18 cellular contexts compared by ENCODE assay signal in genomic region chr5:137145726-137146125, GRCh38.
A peak's percentile ranks its signal among the peaks of the same experiment; 100 is the strongest.
DNase-seq lines count a peak whose midpoint lies in the region; ATAC-seq and TF ChIP-seq lines count a peak whose summit lies in the region.
"Had no signal": no experiment of that assay in that cellular context is flagged by ENCODE, and none has a peak within 500 bp of the region (broad histone marks: within the 10 kb centered on the region; RNA-seq: fewer than 3 reads in every experiment).

No MANE protein-coding gene starts in this region.

- TF ChIP-seq RAD21 in HCT116 (IDR thresholded peaks at IDR 0.05; ENCODE audit: low read depth) = no peak

- no peak for TF ChIP-seq CTCF in HCT116 (IDR thresholded peaks at IDR 0.05 in 2 of 3, conservative IDR thresholded peaks at IDR 0.05 in 1 of 3; ENCODE audit: borderline replicate concordance in 1 of 3, insufficient read depth in 1 of 3, low read depth in 2 of 3, low read length in 2 of 3)
- TF ChIP-seq CTCF in fibroblast of the aortic adventitia (IDR thresholded peaks at IDR 0.05; ENCODE audit: insufficient read depth, low read length) = no peak
- TF ChIP-seq CTCF in smooth muscle cell (IDR thresholded peaks at IDR 0.05; ENCODE audit: borderline replicate concordance, insufficient read depth, poor library complexity, severe bottlenecking) = no peak

- H3K79me2 ChIP-seq in HCT116 (ENCODE audit: insufficient read depth, low read length) = no peaks in the 10 kb centered on the region
- H3K79me2 ChIP-seq in smooth muscle cell (ENCODE audit: low read depth) = no peaks in the 10 kb centered on the region

- H3K9me3 ChIP-seq in HCT116 (ENCODE audit: control insufficient read depth in 1 of 2, insufficient read depth in 1 of 2, low read depth in 1 of 2, low read length in 2 of 2) = no peaks in the 10 kb centered on the region
- H3K9me3 ChIP-seq in adipocyte (ENCODE audit: control insufficient read depth, low read length) = no peaks in the 10 kb centered on the region
- H3K9me3 ChIP-seq in smooth muscle cell (replicated peaks; ENCODE audit: low read depth) = no peaks in the 10 kb centered on the region
- H3K9me3 ChIP-seq: right lobe of liver had no signal

- DNase-seq in HCT116 (ENCODE audit: low read depth, low spot score) = no peak
- no peak for DNase-seq in adipocyte (ENCODE audit: low read depth)
- DNase-seq in fibroblast of the aortic adventitia (ENCODE audit: low read depth) = peak; percentile 21
- no peak for DNase-seq in smooth muscle cell (lab: John Stamatoyannopoulos, UW; ENCODE audit: unreplicated experiment)
- DNase-seq in activated CD4-positive, CD25-positive, alpha-beta regulatory T cell treated with anti-CD3 and anti-CD28 coated beads, Interleukin-2, amount 50 U/mL, for 72 hours = no peak
- no peak for DNase-seq in putamen (ENCODE audit: low spot score)
- DNase-seq: activated CD4-positive, alpha-beta memory T cell treated with anti-CD3 and anti-CD28 coated beads for 36 hours; CD8-positive, alpha-beta T cell; effector CD4-positive, alpha-beta T cell; GF-D8; naive B cell; NCI-H2081 treated with DMSO at 0.1 percent for 48 hours; NCI-H82; right lobe of liver; Right ventricle myocardium superior; stimulated activated naive B cell treated with anti-CD40 and anti-IgM and Interleukin-4, amounts not matched to agents 10 μg/mL and 1 μg/mL and 100 μg/mL, for 72 hours had no signal

- peaks cover 18% of the 10 kb centered on the region for H3F3A ChIP-seq in smooth muscle cell (ENCODE audit: low read depth)

- H3K36me3 ChIP-seq in HCT116 (ENCODE audit: control insufficient read depth in 1 of 2, insufficient read depth in 2 of 2, low read length in 2 of 2) (no peaks in the 10 kb centered on the region), adipocyte (ENCODE audit: control insufficient read depth, insufficient read depth, low read length, severe bottlenecking) (no peaks in the 10 kb centered on the region), smooth muscle cell (ENCODE audit: low read depth) (no peaks in the 10 kb centered on the region)
- H3K36me3 ChIP-seq: right lobe of liver had no signal

- CTCF ChIA-PET in HCT116 (lab: Charles Lee) = no interaction called here

- ATAC-seq in HCT116 (no peak; the same call in 1 of the 2 replicates), GM19035 (IDR thresholded peaks at IDR 0.05; ENCODE audit: unreplicated experiment) (no peak)
- ATAC-seq: CD8-positive, alpha-beta T cell; right lobe of liver; stimulated activated naive B cell treated with anti-CD40 and anti-IgM and Interleukin-4, amounts not matched to agents 10 μg/mL and 1 μg/mL and 100 μg/mL, for 72 hours had no signal

- TF ChIP-seq POLR2A in HCT116 (IDR thresholded peaks at IDR 0.05; ENCODE audit: borderline replicate concordance, extremely low read depth, insufficient read depth, insufficient read length) = no peak

- no peak overlapping the region for H3K27ac ChIP-seq in HCT116 (ENCODE audit: low read depth, low read length)
- H3K27ac ChIP-seq in smooth muscle cell (ENCODE audit: low read depth) = peak overlapping the region; percentile 98
- H3K27ac ChIP-seq: KMS-11, right lobe of liver had no signal

- H3K27me3 ChIP-seq in HCT116 (ENCODE audit: insufficient read depth, low read length) (peaks cover 19% of the 10 kb centered on the region; the same call in 1 of the 2 replicates), adipocyte (replicated peaks; ENCODE audit: control insufficient read depth, insufficient read depth, low read length) (no peaks in the 10 kb centered on the region), smooth muscle cell (ENCODE audit: low read depth) (no peaks in the 10 kb centered on the region)
- H3K27me3 ChIP-seq: right lobe of liver had no signal

- intact Hi-C loops in HCT116 (cut with micrococcal nuclease) = no loop called here

- POLR2A ChIA-PET in HCT116 (lab: Charles Lee) = no interaction called here

- H3K9ac ChIP-seq in HCT116 (ENCODE audit: low read length) = no peak overlapping the region
- H3K9ac ChIP-seq in adipocyte (ENCODE audit: low read length) = peak overlapping the region; percentile 58
- peak overlapping the region; percentile 85 for H3K9ac ChIP-seq in smooth muscle cell (ENCODE audit: low read depth)
- H3K9ac ChIP-seq: KMS-11 had no signal

- H3K9me2 ChIP-seq in HCT116 (ENCODE audit: insufficient read depth) = no peaks in the 10 kb centered on the region

- no peaks in the 10 kb centered on the region for H4K20me1 ChIP-seq in HCT116 (ENCODE audit: insufficient read depth)
- peaks cover 3% of the 10 kb centered on the region for H4K20me1 ChIP-seq in smooth muscle cell (ENCODE audit: low read depth)

- H3K4me3 ChIP-seq in HCT116 (replicated peaks in 1 of 2; ENCODE audit: low read depth in 1 of 2, low read length in 2 of 2) (no peak overlapping the region), adipocyte (ENCODE audit: low read length) (peak overlapping the region; percentile 60), fibroblast of the aortic adventitia (ENCODE audit: low read depth, low read length) (no peak overlapping the region), smooth muscle cell (no peak overlapping the region)
- H3K4me3 ChIP-seq: right lobe of liver had no signal

- RAD21 ChIA-PET in HCT116 (lab: Charles Lee; ENCODE audit: low non-redundant PET in 1 of 2, low total read pairs in 2 of 2, uncharacterized antibody in 2 of 2, unreplicated experiment in 2 of 2) = no interaction called here

- WGBS in smooth muscle cell (ENCODE audit: low lambda C conversion rate) = 41% methylated on average over 2 of the region's 2 CpGs

- peaks cover 0 to 20% of the 10 kb centered on the region in 2 experiments; a peak in 2 of 4 replicates for H3K4me1 ChIP-seq in HCT116 (ENCODE audit: control insufficient read depth in 1 of 2, insufficient read depth in 2 of 2, low read length in 2 of 2)
- H3K4me1 ChIP-seq in adipocyte (ENCODE audit: control insufficient read depth, insufficient read depth, low read length) = peaks cover 53% of the 10 kb centered on the region
- peaks cover 26% of the 10 kb centered on the region for H3K4me1 ChIP-seq in smooth muscle cell (ENCODE audit: low read depth)
- H3K4me1 ChIP-seq: right lobe of liver had no signal

- BruUV-seq in HCT116 (replicated peaks; lab: Mats Ljungman, UMichigan) = no TSS peak

- H3K4me2 ChIP-seq in HCT116 (ENCODE audit: low read length) = peak overlapping the region; percentile 53; the same call in 1 of the 2 replicates
- peak overlapping the region; percentile 35 for H3K4me2 ChIP-seq in smooth muscle cell
- H3K4me2 ChIP-seq: KMS-11 had no signal

- no peak overlapping the region for H2AFZ ChIP-seq in HCT116 (ENCODE audit: low read depth, low read length, poor library complexity, severe bottlenecking)
- H2AFZ ChIP-seq in smooth muscle cell (ENCODE audit: low read depth) = no peak overlapping the region

TF ChIP-seq in HCT116, 20 proteins besides CTCF, POLR2A, EP300 and RAD21 (continues in another document):
- TF ChIP-seq REST (IDR thresholded peaks at IDR 0.05; ENCODE audit: low read depth) (no peak), SRF (IDR thresholded peaks at IDR 0.05; ENCODE audit: low read depth) (no peak), ZBTB33 (IDR thresholded peaks at IDR 0.05; ENCODE audit: extremely low read depth, insufficient replicate concordance, low read length) (no peak), CEBPB (IDR thresholded peaks at IDR 0.05; ENCODE audit: low read depth) (no peak), ZNF274 (IDR thresholded peaks at IDR 0.05; ENCODE audit: low read depth, low read length) (no peak), EZH2 (IDR thresholded peaks at IDR 0.05) (no peak), EGR1 (IDR thresholded peaks at IDR 0.05; ENCODE audit: low read depth) (no peak), EZH2phosphoT487 (IDR thresholded peaks at IDR 0.05; ENCODE audit: borderline replicate concordance) (no peak), SIN3A (IDR thresholded peaks at IDR 0.05; ENCODE audit: low read depth) (no peak), ZFX (IDR thresholded peaks at IDR 0.05) (no peak), ELF1 (IDR thresholded peaks at IDR 0.05; ENCODE audit: borderline replicate concordance, low read depth) (no peak), CBX3 (IDR thresholded peaks at IDR 0.05; ENCODE audit: low read depth) (no peak)
